9 cellular contexts compared by ENCODE assay signal in the genomic region with DNA sequence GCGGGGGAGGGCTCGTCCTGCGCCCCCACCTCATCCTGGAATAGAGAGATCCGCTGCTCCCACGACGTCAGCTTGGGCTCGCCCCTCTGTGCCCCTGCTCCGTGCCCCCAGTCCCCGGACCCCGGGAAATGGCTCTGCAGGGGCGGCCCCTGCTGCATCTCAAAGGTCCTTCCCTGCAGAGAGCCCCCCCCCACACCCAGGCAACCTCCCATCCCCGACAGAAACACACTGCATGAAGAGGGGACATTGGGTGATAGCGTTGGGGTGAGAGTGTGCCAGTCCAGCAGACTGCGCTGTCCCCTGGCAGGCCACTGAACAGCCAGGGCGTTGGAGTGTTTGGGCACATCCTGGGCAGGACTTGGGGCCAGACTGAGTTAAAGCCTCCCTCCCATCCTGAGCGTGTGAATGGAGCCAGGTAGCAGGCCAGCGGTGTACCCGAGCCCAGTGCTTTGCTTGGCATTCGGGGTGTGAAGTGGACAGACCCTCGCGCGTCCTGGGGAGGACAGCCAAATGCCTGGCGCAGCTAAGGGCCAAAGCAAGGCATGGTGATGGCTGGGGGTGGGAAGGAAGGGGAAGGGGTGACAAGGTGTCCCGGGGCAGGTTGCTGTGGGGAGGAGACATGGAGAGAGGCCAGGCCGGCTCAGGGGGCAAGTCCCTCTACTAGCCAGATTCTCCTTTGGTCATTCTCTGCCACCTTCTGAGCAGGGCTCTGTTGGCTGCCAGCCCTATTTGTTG. TPM values are rescaled to one million over a fixed set of nuclear protein-coding genes. Genes with fewer than 3 reads are reported as not detected.
DNase-seq lines count a peak whose midpoint lies in the region; ATAC-seq lines count a peak whose summit lies in the region.
"Had no signal": no experiment of that assay in that cellular context is flagged by ENCODE, and none has a peak within 500 bp of the region (broad histone marks: within the 10 kb centered on the region; RNA-seq: fewer than 3 reads in every experiment).

No MANE protein-coding gene starts in this region.

- no peaks in the 10 kb centered on the region for H3K36me3 ChIP-seq in HUES6 (ENCODE audit: control insufficient read depth, insufficient read depth, low read length)

- peak; percentile 6 for ATAC-seq in activated naive CD8-positive, alpha-beta T cell treated with anti-CD3 and anti-CD28 coated beads, Interleukin-2, amount 10 ng/mL, durations not matched to agents 7 days and 5 days (ENCODE audit: low read depth)
- ATAC-seq in stimulated activated effector memory CD8-positive, alpha-beta T cell treated with anti-CD3 and anti-CD28 coated beads, Interleukin-12 subunit alpha, Interleukin-12 subunit beta, amount 100 ng/mL, for 72 hours, result no peak
- no peak for ATAC-seq in GM21381 (IDR thresholded peaks at IDR 0.05; ENCODE audit: unreplicated experiment)

- H3K27me3 Mint-ChIP-seq in activated naive CD8-positive, alpha-beta T cell treated with anti-CD3 and anti-CD28 coated beads, Interleukin-2, amount 10 ng/mL, durations not matched to agents 7 days and 5 days, result peaks cover 14% of the 10 kb centered on the region

- DNase-seq in activated naive CD8-positive, alpha-beta T cell treated with anti-CD3 and anti-CD28 coated beads, Interleukin-2, amount 10 ng/mL, durations not matched to agents 7 days and 5 days, result no peak
- DNase-seq in stimulated activated effector memory CD8-positive, alpha-beta T cell treated with anti-CD3 and anti-CD28 coated beads, Interleukin-12 subunit alpha, Interleukin-12 subunit beta, amount 100 ng/mL, for 72 hours (ENCODE audit: low spot score in 2 of 2), result no peak
- DNase-seq in activated gamma-delta T cell (lab: John Stamatoyannopoulos, UW) (no peak), hepatic stellate cell (ENCODE audit: low spot score) (no peak), dedifferentiated amniotic fluid mesenchymal stem cell (ENCODE audit: extremely low spot score) (no peak)

- H3K9ac ChIP-seq in HUES6 (ENCODE audit: low read length), result peak overlapping the region; percentile 70

- POLR2A ChIA-PET in activated naive CD8-positive, alpha-beta T cell treated with anti-CD3 and anti-CD28 coated beads, Interleukin-2, amount 10 ng/mL, durations not matched to agents 7 days and 5 days (lab: Charles Lee), result interaction anchor here (1.0 kb wide), 1 partner anchor 11 kb away, joined by 3 read pairs; no protein-coding TSS in a partner anchor

- peaks cover 25% of the 10 kb centered on the region for H3K4me1 ChIP-seq in HUES6 (ENCODE audit: control insufficient read depth, insufficient read depth, low read length)

- H3K9me3 Mint-ChIP-seq in activated naive CD8-positive, alpha-beta T cell treated with anti-CD3 and anti-CD28 coated beads, Interleukin-2, amount 10 ng/mL, durations not matched to agents 7 days and 5 days, result no peaks in the 10 kb centered on the region
- no peaks in the 10 kb centered on the region for H3K9me3 Mint-ChIP-seq in stimulated activated effector memory CD8-positive, alpha-beta T cell treated with anti-CD3 and anti-CD28 coated beads, Interleukin-12 subunit alpha, Interleukin-12 subunit beta, amount 100 ng/mL, for 72 hours
- H3K9me3 Mint-ChIP-seq: activated naive CD4-positive, alpha-beta T cell treated with anti-CD3 and anti-CD28 coated beads, Interleukin-2, amount 50 U/mL, for 72 hours had no signal

- H3K27ac ChIP-seq in HUES6 (ENCODE audit: low read depth, low read length), result no peak overlapping the region; the same call in 1 of the 2 replicates

- H3K4me3 ChIP-seq in HUES6 (ENCODE audit: low read depth, low read length), result peak overlapping the region; percentile 81
- peak overlapping the region; percentile 65 for H3K4me3 ChIP-seq in iPS-18c (ENCODE audit: insufficient read depth, low read depth, low read length)

- H3K9me3 ChIP-seq in HUES6 (ENCODE audit: control insufficient read depth, insufficient read depth, low read depth, low read length) (no peaks in the 10 kb centered on the region), iPS-18c (ENCODE audit: control insufficient read depth, insufficient read depth, low read length) (no peaks in the 10 kb centered on the region)

- no peaks in the 10 kb centered on the region for H3K36me3 Mint-ChIP-seq in activated naive CD8-positive, alpha-beta T cell treated with anti-CD3 and anti-CD28 coated beads, Interleukin-2, amount 10 ng/mL, durations not matched to agents 7 days and 5 days
- H3K36me3 Mint-ChIP-seq in stimulated activated effector memory CD8-positive, alpha-beta T cell treated with anti-CD3 and anti-CD28 coated beads, Interleukin-12 subunit alpha, Interleukin-12 subunit beta, amount 100 ng/mL, for 72 hours, result peaks cover 5% of the 10 kb centered on the region
- H3K36me3 Mint-ChIP-seq: activated naive CD4-positive, alpha-beta T cell treated with anti-CD3 and anti-CD28 coated beads, Interleukin-2, amount 50 U/mL, for 72 hours had no signal

- H3K4me3 Mint-ChIP-seq in activated naive CD8-positive, alpha-beta T cell treated with anti-CD3 and anti-CD28 coated beads, Interleukin-2, amount 10 ng/mL, durations not matched to agents 7 days and 5 days, result peak overlapping the region; percentile 65
- H3K4me3 Mint-ChIP-seq in stimulated activated effector memory CD8-positive, alpha-beta T cell treated with anti-CD3 and anti-CD28 coated beads, Interleukin-12 subunit alpha, Interleukin-12 subunit beta, amount 100 ng/mL, for 72 hours, result peak overlapping the region; percentile 63

- H3K27me3 ChIP-seq in HUES6 (ENCODE audit: control insufficient read depth, insufficient read depth, low read length), result peaks cover 11% of the 10 kb centered on the region

- H3K4me1 Mint-ChIP-seq in activated naive CD8-positive, alpha-beta T cell treated with anti-CD3 and anti-CD28 coated beads, Interleukin-2, amount 10 ng/mL, durations not matched to agents 7 days and 5 days, result no peaks in the 10 kb centered on the region
- H3K4me1 Mint-ChIP-seq in stimulated activated effector memory CD8-positive, alpha-beta T cell treated with anti-CD3 and anti-CD28 coated beads, Interleukin-12 subunit alpha, Interleukin-12 subunit beta, amount 100 ng/mL, for 72 hours, result peaks cover 6% of the 10 kb centered on the region

- no peak overlapping the region for H3K27ac Mint-ChIP-seq in activated naive CD8-positive, alpha-beta T cell treated with anti-CD3 and anti-CD28 coated beads, Interleukin-2, amount 10 ng/mL, durations not matched to agents 7 days and 5 days
- no peak overlapping the region for H3K27ac Mint-ChIP-seq in stimulated activated effector memory CD8-positive, alpha-beta T cell treated with anti-CD3 and anti-CD28 coated beads, Interleukin-12 subunit alpha, Interleukin-12 subunit beta, amount 100 ng/mL, for 72 hours

RNA-seq across cellular contexts. Expression of gene ETNK2, which starts 0.6 kb away (rescaled TPM):
- total RNA-seq in activated naive CD8-positive, alpha-beta T cell treated with anti-CD3 and anti-CD28 coated beads, Interleukin-2, amount 10 ng/mL, durations not matched to agents 7 days and 5 days, result 1 to 10 TPM in 1 of 2 experiments, under 1 TPM in 1; 0.75 to 1.5 TPM

RNA-seq across cellular contexts. Expression of gene REN, which starts 13.7 kb away (rescaled TPM):
- not detected for total RNA-seq in activated naive CD8-positive, alpha-beta T cell treated with anti-CD3 and anti-CD28 coated beads, Interleukin-2, amount 10 ng/mL, durations not matched to agents 7 days and 5 days
- total RNA-seq: activated naive CD4-positive, alpha-beta T cell treated with anti-CD3 and anti-CD28 coated beads, Interleukin-2, amount 50 U/mL, for 72 hours had no signal

RNA-seq across cellular contexts. Expression of gene KISS1, which starts 43.8 kb away (rescaled TPM):
- not detected for total RNA-seq in activated naive CD8-positive, alpha-beta T cell treated with anti-CD3 and anti-CD28 coated beads, Interleukin-2, amount 10 ng/mL, durations not matched to agents 7 days and 5 days
